8 cellular contexts compared by ENCODE assay signal in genomic region chr17:74987418-74987908, GRCh38. TPM values are rescaled to one million over a fixed set of nuclear protein-coding genes. Genes with fewer than 3 reads are reported as not detected.
DNase-seq lines count a peak whose midpoint lies in the region; ATAC-seq and TF ChIP-seq lines count a peak whose summit lies in the region.

TSS of gene CDR2L (plus strand) at chr17:74987632. CDS start at chr17:74988044, 412 bp downstream.

- under 1% methylated on average over 51 of the region's 51 CpGs for WGBS in HUES64

- H3K27me3 ChIP-seq in CD8-positive, alpha-beta memory T cell (ENCODE audit: insufficient read depth, low read length, poor library complexity, severe bottlenecking): no peaks in the 10 kb centered on the region
- no peaks in the 10 kb centered on the region for H3K27me3 ChIP-seq in HUES64 (ENCODE audit: insufficient read depth, low read length)
- peaks cover 27% of the 10 kb centered on the region for H3K27me3 ChIP-seq in OCI-LY3 (ENCODE audit: low read depth, low read length)

- H3K27ac Mint-ChIP-seq in CD8-positive, alpha-beta memory T cell: peak within 1 kb of the TSS in 6 of 8 donors; percentile 32 to 72 (median 44)

- H3K36me3 Mint-ChIP-seq in CD8-positive, alpha-beta memory T cell: peaks cover 0 to 1% (median 0%) of the 10 kb centered on the region in 3 donors

- peak within 1 kb of the TSS; percentile 79 for H3K4me2 ChIP-seq in OCI-LY3 (ENCODE audit: low read length)

- H3K4me1 Mint-ChIP-seq in CD8-positive, alpha-beta memory T cell: peaks cover 4 to 18% (median 11%) of the 10 kb centered on the region in 3 donors

- no peak for TF ChIP-seq CTCF in OCI-LY3 (IDR thresholded peaks at IDR 0.05; ENCODE audit: low read depth, low read length)

- H3K4me3 Mint-ChIP-seq in CD8-positive, alpha-beta memory T cell: peak within 1 kb of the TSS; percentile 80 to 93 (median 89)

- peak within 1 kb of the TSS; percentile 41 for H2AFZ ChIP-seq in OCI-LY3 (ENCODE audit: low read depth, low read length)

- no peaks in the 10 kb centered on the region for H3K9me3 Mint-ChIP-seq in CD8-positive, alpha-beta memory T cell

- CTCF ChIA-PET in CD8-positive, alpha-beta memory T cell (lab: Charles Lee): interaction anchor here (0.6 to 2.4 kb wide), 10 partner anchors 11 to 73 kb away, joined by 3 to 18 read pairs (median 4); partner anchors contain the start of genes HID1 and MRPL58

- peak; percentile 94 for ATAC-seq in GM21423 (IDR thresholded peaks at IDR 0.05; ENCODE audit: unreplicated experiment)

- POLR2A ChIA-PET in CD8-positive, alpha-beta memory T cell (lab: Charles Lee): interaction anchor here (1.0 to 1.8 kb wide), 2 partner anchors 24 to 47 kb away, joined by 6 read pairs; no protein-coding TSS in a partner anchor

- no peaks in the 10 kb centered on the region for H3K36me3 ChIP-seq in CD8-positive, alpha-beta memory T cell (ENCODE audit: insufficient read depth, low read length)
- no peaks in the 10 kb centered on the region for H3K36me3 ChIP-seq in HUES64 (ENCODE audit: insufficient read depth, low read length)
- H3K36me3 ChIP-seq in OCI-LY3 (replicated peaks; ENCODE audit: low read depth, low read length): no peaks in the 10 kb centered on the region

- peak within 1 kb of the TSS; percentile 9 for H3K4me3 ChIP-seq in CD8-positive, alpha-beta memory T cell (ENCODE audit: low read length)
- H3K4me3 ChIP-seq in HUES64 (ENCODE audit: low read length) (peak within 1 kb of the TSS; percentile 69), OCI-LY3 (ENCODE audit: low read length) (peak within 1 kb of the TSS; percentile 95)

- H3K4me1 ChIP-seq in CD8-positive, alpha-beta memory T cell (ENCODE audit: insufficient read depth, low read length): peaks cover 4% of the 10 kb centered on the region
- peaks cover 12% of the 10 kb centered on the region; the same call in 1 of the 2 replicates for H3K4me1 ChIP-seq in HUES64 (ENCODE audit: insufficient read depth, low read length)
- peaks cover 12% of the 10 kb centered on the region for H3K4me1 ChIP-seq in OCI-LY3 (ENCODE audit: low read length)

- peak within 1 kb of the TSS; percentile 54 for H3K27ac ChIP-seq in CD8-positive, alpha-beta memory T cell (ENCODE audit: low read depth, low read length)
- peak within 1 kb of the TSS; percentile 55; the same call in 1 of the 2 replicates for H3K27ac ChIP-seq in HUES64 (ENCODE audit: low read depth, low read length)
- no peak within 1 kb of the TSS for H3K27ac ChIP-seq in OCI-LY3 (ENCODE audit: low read length)

- peaks cover 0 to 3% of the 10 kb centered on the region in 2 donors for H3K27me3 Mint-ChIP-seq in CD8-positive, alpha-beta memory T cell

- DNase-seq in CD8-positive, alpha-beta memory T cell: peak; percentile 88 to 93 (median 92)
- DNase-seq in activated T-cell treated with anti-CD3 and anti-CD28 coated beads for 24 hours (ENCODE audit: low read depth) (peak; percentile 85), epidermal melanocyte (ENCODE audit: insufficient read length, low spot score) (peak; percentile 94), middle frontal gyrus (ENCODE audit: extremely low spot score, low spot score) (peak; percentile 95)
- peak; percentile 84 to 87 for DNase-seq in stimulated activated CD8-positive, alpha-beta memory T cell treated with anti-CD3 and anti-CD28 coated beads, Interleukin-15, amount 100 ng/mL, for 48 hours (ENCODE audit: low read depth in 2 of 2)

- H3K79me2 ChIP-seq in OCI-LY3 (ENCODE audit: low read length): no peaks in the 10 kb centered on the region

- H3K9ac ChIP-seq in HUES64 (ENCODE audit: low read depth, low read length) (peak within 1 kb of the TSS; percentile 77), OCI-LY3 (ENCODE audit: low read length) (peak within 1 kb of the TSS; percentile 62)

- no peaks in the 10 kb centered on the region for H3K9me3 ChIP-seq in CD8-positive, alpha-beta memory T cell (ENCODE audit: low read length)
- H3K9me3 ChIP-seq in HUES64 (ENCODE audit: insufficient read depth, low read depth, low read length) (no peaks in the 10 kb centered on the region), OCI-LY3 (ENCODE audit: insufficient read depth, low read length) (no peaks in the 10 kb centered on the region)

- no peaks in the 10 kb centered on the region for H4K20me1 ChIP-seq in OCI-LY3 (ENCODE audit: insufficient read depth, low read length)

RNA-seq across cellular contexts. Expression of gene CDR2L, which starts in this region (rescaled TPM):
- 1 to 10 TPM; 1.5 to 1.7 TPM for total RNA-seq in CD8-positive, alpha-beta memory T cell
- 0.06 TPM for polyA plus RNA-seq in CD8-positive, alpha-beta memory T cell
- polyA plus RNA-seq in HUES64 (2013, experiment 1 of 2): 16.6 TPM
- 16.5 TPM for polyA plus RNA-seq in HUES64 (2013, experiment 2 of 2)

Comparison
In these comparisons a context has a peak if more than half of its experiments do, and no peak if none do; other contexts are left out.
1. H3K4me3 ChIP-seq: peak in every context shown above with its lines; median percentile 95 in OCI-LY3; 69 in HUES64; 9 in CD8-positive, alpha-beta memory T cell.